9 cellular contexts compared by ENCODE assay signal in genomic region chr5:75885849-75886596, GRCh38.
DNase-seq lines count a peak whose midpoint lies in the region; ATAC-seq and TF ChIP-seq lines count a peak whose summit lies in the region.
"Had no signal": no experiment of that assay in that cellular context is flagged by ENCODE, and none has a peak within 500 bp of the region (broad histone marks: within the 10 kb centered on the region; RNA-seq: fewer than 3 reads in every experiment).

No MANE protein-coding gene starts in this region.

- no peaks in the 10 kb centered on the region for H3K27me3 Mint-ChIP-seq in activated CD4-positive, alpha-beta memory T cell treated with anti-CD3 and anti-CD28 coated beads for 36 hours
- no peaks in the 10 kb centered on the region for H3K27me3 Mint-ChIP-seq in activated CD4-positive, alpha-beta memory T cell treated with anti-CD3 and anti-CD28 coated beads, Interleukin-2, amount 10 ng/mL, durations not matched to agents 7 days and 5 days
- no peaks in the 10 kb centered on the region for H3K27me3 Mint-ChIP-seq in T-helper 2 cell treated with Interferon-gamma antibody and Interleukin-4, amounts not matched to agents 5 μg/mL and 100 μg/mL, for 36 hours (ENCODE audit: low read depth)

- 46 to 54% methylated on average over 1 to 2 of the region's 2 CpGs for WGBS in thyroid gland, 2 donors

- no peak overlapping the region for H2AFZ ChIP-seq in OCI-LY7 (ENCODE audit: low read length)

- DNase-seq in activated CD4-positive, alpha-beta memory T cell treated with anti-CD3 and anti-CD28 coated beads for 36 hours: peak; percentile 10
- no peak for DNase-seq in activated CD4-positive, alpha-beta memory T cell treated with anti-CD3 and anti-CD28 coated beads, Interleukin-2, amount 10 ng/mL, durations not matched to agents 7 days and 5 days
- DNase-seq in OCI-LY7 (ENCODE audit: low spot score) (no peak), epithelial cell of proximal tubule (ENCODE audit: low read depth) (no peak), thyroid gland (peak; percentile 7 to 24), tibial artery (no peak)
- no peak for DNase-seq in T-helper 2 cell treated with Interferon-gamma antibody and Interleukin-4, amounts not matched to agents 5 μg/mL and 100 μg/mL, for 36 hours (ENCODE audit: low spot score)
- DNase-seq: NCI-H2029 had no signal

- no peak for TF ChIP-seq POLR2A in thyroid gland (IDR thresholded peaks at IDR 0.05)

- POLR2A ChIA-PET in activated CD4-positive, alpha-beta memory T cell treated with anti-CD3 and anti-CD28 coated beads for 36 hours (lab: Charles Lee): no interaction called here
- POLR2A ChIA-PET in activated CD4-positive, alpha-beta memory T cell treated with anti-CD3 and anti-CD28 coated beads, Interleukin-2, amount 10 ng/mL, durations not matched to agents 7 days and 5 days (lab: Charles Lee): no interaction called here
- POLR2A ChIA-PET in OCI-LY7 (lab: Charles Lee): interaction anchor here (0.8 kb wide), 1 partner anchor 124 kb away, joined by 5 read pairs; no protein-coding TSS in a partner anchor

- H3K4me1 ChIP-seq in OCI-LY7 (ENCODE audit: insufficient read depth, low read length, poor library complexity, severe bottlenecking) (no peaks in the 10 kb centered on the region), thyroid gland (no peaks in the 10 kb centered on the region), tibial artery (no peaks in the 10 kb centered on the region)

- H3K36me3 Mint-ChIP-seq in activated CD4-positive, alpha-beta memory T cell treated with anti-CD3 and anti-CD28 coated beads for 36 hours: no peaks in the 10 kb centered on the region
- H3K36me3 Mint-ChIP-seq in activated CD4-positive, alpha-beta memory T cell treated with anti-CD3 and anti-CD28 coated beads, Interleukin-2, amount 10 ng/mL, durations not matched to agents 7 days and 5 days (ENCODE audit: low read depth): no peaks in the 10 kb centered on the region
- H3K36me3 Mint-ChIP-seq in T-helper 2 cell treated with Interferon-gamma antibody and Interleukin-4, amounts not matched to agents 5 μg/mL and 100 μg/mL, for 36 hours (ENCODE audit: low read depth): no peaks in the 10 kb centered on the region

- CTCF ChIA-PET in activated CD4-positive, alpha-beta memory T cell treated with anti-CD3 and anti-CD28 coated beads for 36 hours (lab: Charles Lee): interaction anchor here (0.9 to 1.8 kb wide), 4 partner anchors 9 to 323 kb away, joined by 3 to 5 read pairs (median 4); no protein-coding TSS in a partner anchor
- CTCF ChIA-PET in activated CD4-positive, alpha-beta memory T cell treated with anti-CD3 and anti-CD28 coated beads, Interleukin-2, amount 10 ng/mL, durations not matched to agents 7 days and 5 days (lab: Charles Lee): interaction anchor here (1.1 to 2.2 kb wide), 4 partner anchors 8 to 650 kb away, joined by 3 to 6 read pairs (median 4); partner anchors contain the start of gene ANKRD31
- CTCF ChIA-PET in OCI-LY7 (lab: Charles Lee; ENCODE audit: unreplicated experiment): no interaction called here

- H3K4me1 Mint-ChIP-seq in activated CD4-positive, alpha-beta memory T cell treated with anti-CD3 and anti-CD28 coated beads for 36 hours (ENCODE audit: low read depth): no peaks in the 10 kb centered on the region
- no peaks in the 10 kb centered on the region for H3K4me1 Mint-ChIP-seq in activated CD4-positive, alpha-beta memory T cell treated with anti-CD3 and anti-CD28 coated beads, Interleukin-2, amount 10 ng/mL, durations not matched to agents 7 days and 5 days
- no peaks in the 10 kb centered on the region for H3K4me1 Mint-ChIP-seq in T-helper 2 cell treated with Interferon-gamma antibody and Interleukin-4, amounts not matched to agents 5 μg/mL and 100 μg/mL, for 36 hours (ENCODE audit: low read depth)

- H3K9me3 ChIP-seq in OCI-LY7 (ENCODE audit: low read length): no peaks in the 10 kb centered on the region
- no peaks in the 10 kb centered on the region for H3K9me3 ChIP-seq in thyroid gland
- H3K9me3 ChIP-seq in tibial artery: no peaks in the 10 kb centered on the region

- H3K4me3 Mint-ChIP-seq in activated CD4-positive, alpha-beta memory T cell treated with anti-CD3 and anti-CD28 coated beads for 36 hours: no peak overlapping the region
- no peak overlapping the region for H3K4me3 Mint-ChIP-seq in activated CD4-positive, alpha-beta memory T cell treated with anti-CD3 and anti-CD28 coated beads, Interleukin-2, amount 10 ng/mL, durations not matched to agents 7 days and 5 days
- no peak overlapping the region for H3K4me3 Mint-ChIP-seq in T-helper 2 cell treated with Interferon-gamma antibody and Interleukin-4, amounts not matched to agents 5 μg/mL and 100 μg/mL, for 36 hours

- H3K27ac ChIP-seq in OCI-LY7 (ENCODE audit: low read depth, low read length, poor library complexity, severe bottlenecking) (no peak overlapping the region), thyroid gland (peak overlapping the region in 1 of 3 donors; percentile 23), tibial artery (no peak overlapping the region)

- H3K36me3 ChIP-seq in OCI-LY7 (ENCODE audit: insufficient read depth, low read length) (no peaks in the 10 kb centered on the region), thyroid gland (no peaks in the 10 kb centered on the region), tibial artery (no peaks in the 10 kb centered on the region)

- H3K79me2 ChIP-seq in OCI-LY7 (ENCODE audit: insufficient read depth, low read depth, low read length): no peaks in the 10 kb centered on the region

- H3K9me3 Mint-ChIP-seq in activated CD4-positive, alpha-beta memory T cell treated with anti-CD3 and anti-CD28 coated beads for 36 hours: no peaks in the 10 kb centered on the region
- no peaks in the 10 kb centered on the region for H3K9me3 Mint-ChIP-seq in activated CD4-positive, alpha-beta memory T cell treated with anti-CD3 and anti-CD28 coated beads, Interleukin-2, amount 10 ng/mL, durations not matched to agents 7 days and 5 days
- no peaks in the 10 kb centered on the region for H3K9me3 Mint-ChIP-seq in T-helper 2 cell treated with Interferon-gamma antibody and Interleukin-4, amounts not matched to agents 5 μg/mL and 100 μg/mL, for 36 hours

- no peaks in the 10 kb centered on the region for H3K27me3 ChIP-seq in thyroid gland
- H3K27me3 ChIP-seq in tibial artery: no peaks in the 10 kb centered on the region

- no peak overlapping the region for H3K4me3 ChIP-seq in OCI-LY7 (ENCODE audit: low read depth, low read length, poor library complexity, severe bottlenecking)
- no peak overlapping the region for H3K4me3 ChIP-seq in epithelial cell of proximal tubule (ENCODE audit: low read depth, low read length)
- no peak overlapping the region for H3K4me3 ChIP-seq in thyroid gland (replicated peaks in 1 of 3)
- no peak overlapping the region for H3K4me3 ChIP-seq in tibial artery

- no TSS peak for BruUV-seq in OCI-LY7 (replicated peaks; lab: Mats Ljungman, UMichigan)

- H3K9me2 ChIP-seq in OCI-LY7 (ENCODE audit: insufficient read depth, low read length): no peaks in the 10 kb centered on the region

- H3K4me2 ChIP-seq in OCI-LY7 (ENCODE audit: low read length): no peak overlapping the region

- no peak overlapping the region for H3K27ac Mint-ChIP-seq in activated CD4-positive, alpha-beta memory T cell treated with anti-CD3 and anti-CD28 coated beads for 36 hours
- H3K27ac Mint-ChIP-seq in activated CD4-positive, alpha-beta memory T cell treated with anti-CD3 and anti-CD28 coated beads, Interleukin-2, amount 10 ng/mL, durations not matched to agents 7 days and 5 days: no peak overlapping the region
- H3K27ac Mint-ChIP-seq in T-helper 2 cell treated with Interferon-gamma antibody and Interleukin-4, amounts not matched to agents 5 μg/mL and 100 μg/mL, for 36 hours: no peak overlapping the region

- ATAC-seq in HG02623 (IDR thresholded peaks at IDR 0.05; ENCODE audit: unreplicated experiment): no peak

- H4K20me1 ChIP-seq in OCI-LY7 (ENCODE audit: insufficient read depth, low read length): no peaks in the 10 kb centered on the region

- intact Hi-C loops in activated CD4-positive, alpha-beta memory T cell treated with anti-CD3 and anti-CD28 coated beads for 36 hours (cut with micrococcal nuclease): no loop called here
- intact Hi-C loops in OCI-LY7 (cut with micrococcal nuclease; ENCODE audit: unreplicated experiment): no loop called here
- intact Hi-C loops in thyroid gland (cut with DNase I): no loop called here
- intact Hi-C loops in tibial artery (cut with DNase I; ENCODE audit: low total_unique reads): no loop called here

- TF ChIP-seq CTCF in OCI-LY7 (conservative IDR thresholded peaks at IDR 0.05; ENCODE audit: low read length) (peak; percentile 41), epithelial cell of proximal tubule (conservative IDR thresholded peaks at IDR 0.05; ENCODE audit: low read depth, low read length) (peak; percentile 36), thyroid gland (IDR thresholded peaks at IDR 0.05) (peak in 2 of 6 experiments; percentile 21 to 35), tibial artery (IDR thresholded peaks at IDR 0.05) (no peak)

Comparison
In these comparisons a context has a peak if more than half of its experiments do, and no peak if none do; other contexts are left out.
1. DNase-seq: peak in activated CD4-positive, alpha-beta memory T cell treated with anti-CD3 and anti-CD28 coated beads for 36 hours (single experiment) and thyroid gland (2 of 2); none in activated CD4-positive, alpha-beta memory T cell treated with anti-CD3 and anti-CD28 coated beads, Interleukin-2, amount 10 ng/mL, durations not matched to agents 7 days and 5 days (single experiment), OCI-LY7 (single experiment), epithelial cell of proximal tubule (single experiment), tibial artery (0 of 2) and T-helper 2 cell treated with Interferon-gamma antibody and Interleukin-4, amounts not matched to agents 5 μg/mL and 100 μg/mL, for 36 hours (single experiment).
2. CTCF ChIP-seq: peak in OCI-LY7 (single experiment) and epithelial cell of proximal tubule (single experiment); none in tibial artery (0 of 2).